In the genomic region with DNA sequence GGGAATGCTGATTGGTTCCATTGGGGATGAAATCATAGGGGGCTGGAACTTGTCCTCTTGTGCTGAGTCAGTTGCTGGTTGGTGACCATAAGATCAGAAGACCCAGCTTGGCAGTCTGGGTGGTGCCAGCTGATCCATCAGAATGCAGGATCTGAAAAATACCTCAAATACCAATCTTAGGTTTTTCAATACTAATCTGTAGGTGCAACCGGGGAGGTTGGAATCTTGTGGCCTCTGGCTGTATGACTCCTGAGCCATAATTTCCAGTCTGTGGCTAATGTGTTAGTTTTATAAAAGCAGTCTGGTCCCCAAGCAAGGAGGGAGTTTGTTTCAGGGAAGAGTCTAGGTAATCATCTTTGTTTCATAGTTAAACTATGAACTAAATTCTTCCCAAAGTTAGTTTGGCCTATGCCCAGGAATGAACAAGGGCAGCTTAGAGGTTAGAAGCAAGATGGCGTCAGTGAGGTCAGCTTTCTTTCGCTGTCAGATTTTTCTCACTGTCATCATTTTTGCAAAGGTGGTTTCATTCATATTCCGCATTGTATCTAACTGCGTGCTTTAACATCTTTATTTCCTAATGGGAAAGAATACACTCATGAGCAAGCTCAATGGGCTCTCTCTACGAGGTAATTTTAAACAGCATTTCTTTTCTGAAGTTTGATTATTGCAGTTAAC, we compare ENCODE assay signal across 28 cellular contexts. TPM values are rescaled to one million over a fixed set of nuclear protein-coding genes. Genes with fewer than 3 reads are reported as not detected.
A peak's percentile ranks its signal among the peaks of the same experiment; 100 is the strongest.
DNase-seq lines count a peak whose midpoint lies in the region; ATAC-seq and TF ChIP-seq lines count a peak whose summit lies in the region.
"Had no signal": no experiment of that assay in that cellular context is flagged by ENCODE, and none has a peak within 500 bp of the region (broad histone marks: within the 10 kb centered on the region; RNA-seq: fewer than 3 reads in every experiment).

No MANE protein-coding gene starts in this region.

- no peak for TF ChIP-seq CTCF in mammary epithelial cell (conservative IDR thresholded peaks at IDR 0.05 in 1 of 2, IDR thresholded peaks at IDR 0.05 in 1 of 2; ENCODE audit: extremely low read depth in 1 of 2, insufficient read depth in 1 of 2, low read depth in 1 of 2, low read length in 2 of 2)
- no peak for TF ChIP-seq CTCF in MCF 10A (IDR thresholded peaks at IDR 0.05; ENCODE audit: unreplicated experiment)
- TF ChIP-seq CTCF in retinal pigment epithelial cell (conservative IDR thresholded peaks at IDR 0.05; ENCODE audit: low read depth, low read length), result no peak

- H3K27ac ChIP-seq in mammary epithelial cell (ENCODE audit: insufficient read depth, low read depth, low read length), result no peak overlapping the region
- H3K27ac ChIP-seq: adrenal gland, esophagus muscularis mucosa, gastrocnemius medialis, left lung, ovary, right atrium auricular region, SJSA1 had no signal

- DNase-seq in mammary epithelial cell (peak; percentile 11), MCF 10A (ENCODE audit: unreplicated experiment) (no peak), HK-2 (ENCODE audit: unreplicated experiment) (peak; percentile 31), retinal pigment epithelial cell (ENCODE audit: low read depth) (peak; percentile 28), NCI-H1105 (lab: John Stamatoyannopoulos, UW) (no peak)
- DNase-seq in activated naive CD8-positive, alpha-beta T cell treated with anti-CD3 and anti-CD28 coated beads for 36 hours, result peak; percentile 29
- DNase-seq: adrenal gland; C1 segment of cervical spinal cord; cortex of kidney; gastrocnemius medialis; H7; hippocampal formation; immature natural killer cell; Karpas-422; left lung; naive thymus-derived CD8-positive, alpha-beta T cell; NCI-H187; NCI-H526; ovary; T-helper 1 cell had no signal

- H3K27me3 Mint-ChIP-seq in MCF 10A (ENCODE audit: insufficient read depth, unreplicated experiment), result no peaks in the 10 kb centered on the region
- H3K27me3 Mint-ChIP-seq in activated naive CD8-positive, alpha-beta T cell treated with anti-CD3 and anti-CD28 coated beads for 36 hours, result no peaks in the 10 kb centered on the region
- H3K27me3 Mint-ChIP-seq: naive thymus-derived CD8-positive, alpha-beta T cell had no signal

- in situ Hi-C loops in mammary epithelial cell (cut with MboI; ENCODE audit: low sequenced_read_pairs in 2 of 2), result no loop called here

- intact Hi-C loops in mammary epithelial cell (cut with micrococcal nuclease) (no loop called here), MCF 10A (cut with micrococcal nuclease) (no loop called here)

- no peak overlapping the region for H3K4me3 ChIP-seq in mammary epithelial cell (replicated peaks in 1 of 3; ENCODE audit: insufficient read depth in 1 of 3, low read depth in 2 of 3, low read length in 3 of 3)
- H3K4me3 ChIP-seq in retinal pigment epithelial cell (ENCODE audit: low read length), result no peak overlapping the region
- H3K4me3 ChIP-seq: adrenal gland, esophagus muscularis mucosa, gastrocnemius medialis, left lung, ovary, right atrium auricular region, SJSA1 had no signal

- peak overlapping the region; percentile 66 for H3K4me2 ChIP-seq in mammary epithelial cell (ENCODE audit: insufficient read depth, low read depth, low read length)

- BruUV-seq in mammary epithelial cell (replicated peaks; lab: Mats Ljungman, UMichigan) (no TSS peak), MCF 10A (replicated peaks; lab: Mats Ljungman, UMichigan) (no TSS peak)

- H3K4me1 Mint-ChIP-seq in MCF 10A (ENCODE audit: insufficient read depth, unreplicated experiment), result peaks cover 8% of the 10 kb centered on the region
- peaks cover 23% of the 10 kb centered on the region for H3K4me1 Mint-ChIP-seq in activated naive CD8-positive, alpha-beta T cell treated with anti-CD3 and anti-CD28 coated beads for 36 hours

- dilution Hi-C loops in mammary epithelial cell (cut with HindIII; ENCODE audit: low sequenced_read_pairs), result no loop called here

- no peak for ATAC-seq in HG02763 (IDR thresholded peaks at IDR 0.05; ENCODE audit: unreplicated experiment)
- ATAC-seq: activated CD4-positive, CD25-positive, alpha-beta regulatory T cell treated with anti-CD3 and anti-CD28 coated beads, Interleukin-2, amount 50 U/mL, for 24 hours; gastrocnemius medialis; left lung; naive thymus-derived CD8-positive, alpha-beta T cell had no signal

- H3K27ac Mint-ChIP-seq in MCF 10A (ENCODE audit: low read depth, unreplicated experiment), result no peak overlapping the region
- peak overlapping the region; percentile 57 for H3K27ac Mint-ChIP-seq in activated naive CD8-positive, alpha-beta T cell treated with anti-CD3 and anti-CD28 coated beads for 36 hours
- H3K27ac Mint-ChIP-seq: mesothelial cell of epicardium had no signal

- POLR2A ChIA-PET in MCF 10A (lab: Yijun Ruan, JAX), result interaction anchor here (1.0 to 1.2 kb wide), 2 partner anchors 18 to 22 kb away, joined by 3 to 4 read pairs; no protein-coding TSS in a partner anchor

- H2AFZ ChIP-seq in mammary epithelial cell (ENCODE audit: low read depth, low read length), result no peak overlapping the region

- H4K20me1 ChIP-seq in mammary epithelial cell (ENCODE audit: insufficient read depth, low read length), result no peaks in the 10 kb centered on the region

- H3K27me3 ChIP-seq in mammary epithelial cell (ENCODE audit: insufficient read depth, low read length), result no peaks in the 10 kb centered on the region
- H3K27me3 ChIP-seq: adrenal gland, esophagus muscularis mucosa, gastrocnemius medialis, left lung, ovary, right atrium auricular region, SJSA1 had no signal

- H3K4me3 Mint-ChIP-seq in MCF 10A (ENCODE audit: unreplicated experiment), result no peak overlapping the region
- no peak overlapping the region for H3K4me3 Mint-ChIP-seq in activated naive CD8-positive, alpha-beta T cell treated with anti-CD3 and anti-CD28 coated beads for 36 hours
- H3K4me3 Mint-ChIP-seq: immature natural killer cell; mesothelial cell of epicardium; naive thymus-derived CD8-positive, alpha-beta T cell had no signal

- CTCF ChIA-PET in mammary epithelial cell (lab: Charles Lee; ENCODE audit: low non-redundant PET) (interaction anchor here (0.5 kb wide), 2 partner anchors 31 to 806 kb away, joined by 3 read pairs; no protein-coding TSS in a partner anchor), MCF 10A (lab: Yijun Ruan, JAX) (no interaction called here)

- no peaks in the 10 kb centered on the region for H3K36me3 ChIP-seq in mammary epithelial cell (ENCODE audit: insufficient read depth, low read length)
- H3K36me3 ChIP-seq: adrenal gland, esophagus muscularis mucosa, gastrocnemius medialis, ovary, right atrium auricular region, SJSA1 had no signal

- H3K9ac ChIP-seq in mammary epithelial cell (ENCODE audit: insufficient read depth, low read length), result no peak overlapping the region

- H3K9me3 ChIP-seq in mammary epithelial cell (replicated peaks; ENCODE audit: insufficient read depth, low read length), result no peaks in the 10 kb centered on the region
- H3K9me3 ChIP-seq: adrenal gland, esophagus muscularis mucosa, gastrocnemius medialis, left lung, ovary, right atrium auricular region, SJSA1 had no signal

- H3K9me3 Mint-ChIP-seq in MCF 10A (ENCODE audit: unreplicated experiment), result no peaks in the 10 kb centered on the region
- no peaks in the 10 kb centered on the region for H3K9me3 Mint-ChIP-seq in activated naive CD8-positive, alpha-beta T cell treated with anti-CD3 and anti-CD28 coated beads for 36 hours
- H3K9me3 Mint-ChIP-seq: immature natural killer cell, mesothelial cell of epicardium had no signal

- WGBS in mammary epithelial cell (ENCODE audit: low coverage, missing lambda C conversion rate), result 84% methylated on average over 6 of the region's 6 CpGs

- no peaks in the 10 kb centered on the region for H3K79me2 ChIP-seq in mammary epithelial cell (ENCODE audit: insufficient read depth, low read length)

- H3K36me3 Mint-ChIP-seq in MCF 10A (ENCODE audit: insufficient read depth, unreplicated experiment), result no peaks in the 10 kb centered on the region
- H3K36me3 Mint-ChIP-seq in activated naive CD8-positive, alpha-beta T cell treated with anti-CD3 and anti-CD28 coated beads for 36 hours, result peaks cover 10% of the 10 kb centered on the region
- H3K36me3 Mint-ChIP-seq: mesothelial cell of epicardium had no signal

- H3K4me1 ChIP-seq in mammary epithelial cell (ENCODE audit: insufficient read depth, low read length), result peaks cover 14% of the 10 kb centered on the region
- H3K4me1 ChIP-seq: adrenal gland, gastrocnemius medialis, left lung, right atrium auricular region, SJSA1 had no signal

RNA-seq across cellular contexts. Expression of gene ARMH2, which starts 2.0 kb away (rescaled TPM):
- total RNA-seq in mammary epithelial cell (not detected), MCF 10A (2022) (not detected in 2 replicates)
- polyA plus RNA-seq in mammary epithelial cell, result not detected
- polyA minus RNA-seq in mammary epithelial cell, result not detected
- not detected for total RNA-seq in activated naive CD8-positive, alpha-beta T cell treated with anti-CD3 and anti-CD28 coated beads for 36 hours
- total RNA-seq: adrenal gland, esophagus muscularis mucosa, gastrocnemius medialis, H7, mesothelial cell of epicardium, ovary, right atrium auricular region, SJSA1, temporal lobe had no signal
- polyA plus RNA-seq: adrenal gland, AG04450, immature natural killer cell, ovary had no signal

RNA-seq across cellular contexts. Expression of gene GMNN, which starts 22.0 kb away (rescaled TPM):
- total RNA-seq in mammary epithelial cell (10 to 100 TPM in 1 of 2 donors, 1 to 10 TPM in 1; 8.0 to 36.3 TPM), MCF 10A (2022) (12.5 and 22.4 TPM in 2 replicates)
- 43.7 TPM for polyA plus RNA-seq in mammary epithelial cell
- polyA minus RNA-seq in mammary epithelial cell, result 14.9 TPM
- 10 to 100 TPM; 74.1 to 75.8 TPM for total RNA-seq in activated naive CD8-positive, alpha-beta T cell treated with anti-CD3 and anti-CD28 coated beads for 36 hours

Comparison
In these comparisons a context has a peak if more than half of its experiments do, and no peak if none do; other contexts are left out.
1. DNase-seq: peak in mammary epithelial cell (single experiment), HK-2 (single experiment), activated naive CD8-positive, alpha-beta T cell treated with anti-CD3 and anti-CD28 coated beads for 36 hours (single experiment) and retinal pigment epithelial cell (single experiment); none in MCF 10A (single experiment) and NCI-H1105 (single experiment).